ENCODE assay signal across 18 cellular contexts in the genomic region with DNA sequence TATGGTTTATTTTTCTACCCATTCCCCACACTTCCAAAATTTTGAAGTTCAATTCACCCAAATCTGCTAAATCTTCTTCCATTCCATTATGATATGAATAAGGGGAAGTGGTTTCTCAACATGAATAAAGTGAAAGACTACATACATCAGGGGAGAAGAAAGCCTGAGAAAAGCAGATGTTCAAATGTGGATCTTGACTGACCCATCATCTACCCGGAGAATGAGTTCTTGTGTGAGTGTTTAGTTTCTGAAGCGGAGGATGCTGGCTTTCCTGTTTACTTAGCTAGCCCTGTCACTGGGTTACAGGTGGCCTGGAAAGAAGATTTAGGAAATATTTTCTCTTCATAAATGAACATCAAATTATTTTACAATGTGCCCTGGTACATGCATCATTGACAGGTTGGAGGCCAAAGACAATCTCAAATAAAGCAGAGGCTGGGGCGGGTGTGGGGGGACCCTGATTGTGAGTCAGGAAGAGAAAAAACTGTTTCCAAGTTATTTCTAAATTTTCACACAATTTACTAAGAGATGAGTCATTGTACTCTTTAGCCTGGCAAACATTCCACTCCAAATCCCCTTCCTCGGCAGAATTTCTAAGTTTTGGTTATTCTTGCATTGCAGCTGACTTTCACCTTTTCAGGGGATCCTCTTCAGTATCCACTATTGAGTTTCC.
A peak's percentile ranks its signal among the peaks of the same experiment; 100 is the strongest.
DNase-seq lines count a peak whose midpoint lies in the region; ATAC-seq, FAIRE-seq and TF ChIP-seq lines count a peak whose summit lies in the region.
"Had no signal": no experiment of that assay in that cellular context is flagged by ENCODE, and none has a peak within 500 bp of the region (broad histone marks: within the 10 kb centered on the region; RNA-seq: fewer than 3 reads in every experiment).

No MANE protein-coding gene starts in this region.

- intact Hi-C loops in HepG2 (cut with micrococcal nuclease; ENCODE audit: unreplicated experiment) (loop anchor here (5.0 kb wide), 1 partner anchor 390 kb away; no protein-coding TSS in a partner anchor), right lobe of liver (cut with DNase I) (no loop called here)
- intact Hi-C loops in CD8-positive, alpha-beta T cell (cut with DNase I, micrococcal nuclease), result no loop called here

- no peaks in the 10 kb centered on the region for H3K9me3 ChIP-seq in HepG2 (ENCODE audit: low read length)
- no peaks in the 10 kb centered on the region for H3K9me3 ChIP-seq in right lobe of liver
- no peaks in the 10 kb centered on the region for H3K9me3 ChIP-seq in fibroblast of lung (ENCODE audit: control insufficient read depth, insufficient read depth, low read depth, low read length)
- H3K9me3 ChIP-seq in CD8-positive, alpha-beta T cell (ENCODE audit: low read length), result no peaks in the 10 kb centered on the region
- H3K9me3 ChIP-seq: testis had no signal

- no peak for TF ChIP-seq EP300 in HepG2 (IDR thresholded peaks at IDR 0.05; ENCODE audit: low read depth in 2 of 2, low read length in 2 of 2)
- TF ChIP-seq EP300 in HepG2 (CRISPR knock-in tag; IDR thresholded peaks at IDR 0.05; ENCODE audit: borderline replicate concordance), result no peak

- BruUV-seq in HepG2 (replicated peaks; lab: Mats Ljungman, UMichigan), result no TSS peak

- no peaks in the 10 kb centered on the region for H3K27me3 ChIP-seq in HepG2 (ENCODE audit: control insufficient read depth in 1 of 2, insufficient read depth in 2 of 2, low read length in 2 of 2)
- no peaks in the 10 kb centered on the region for H3K27me3 ChIP-seq in right lobe of liver
- H3K27me3 ChIP-seq in fibroblast of lung (ENCODE audit: control insufficient read depth, insufficient read depth, low read length), result no peaks in the 10 kb centered on the region
- H3K27me3 ChIP-seq in CD8-positive, alpha-beta T cell (ENCODE audit: insufficient read depth, low read length), result no peaks in the 10 kb centered on the region
- H3K27me3 ChIP-seq: testis had no signal

- no peak overlapping the region for H3K27ac Mint-ChIP-seq in CD8-positive, alpha-beta T cell

- WGBS in HepG2 (ENCODE audit: low lambda C conversion rate), result 18% methylated on average over 4 of the region's 4 CpGs
- WGBS in right lobe of liver (ENCODE audit: insufficient coverage, low coverage, low lambda C conversion rate, missing lambda C conversion rate), result 57% methylated on average over 4 of the region's 4 CpGs

- H3K9me3 Mint-ChIP-seq in CD8-positive, alpha-beta T cell, result no peaks in the 10 kb centered on the region

- H3K4me2 ChIP-seq in HepG2 (ENCODE audit: low read depth, low read length) (no peak overlapping the region), fibroblast of lung (ENCODE audit: extremely low read depth, insufficient read depth, low read length) (no peak overlapping the region)

- ATAC-seq in HepG2 (peak; percentile 51), right lobe of liver (no peak), GM21447 (IDR thresholded peaks at IDR 0.05; ENCODE audit: unreplicated experiment) (no peak)
- ATAC-seq in CD8-positive, alpha-beta T cell, result no peak

- no peaks in the 10 kb centered on the region for H3K4me1 Mint-ChIP-seq in CD8-positive, alpha-beta T cell (ENCODE audit: low read depth)
- H3K4me1 Mint-ChIP-seq: central memory CD8-positive, alpha-beta T cell had no signal

- H2AFZ ChIP-seq in HepG2 (ENCODE audit: low read length) (no peak overlapping the region), fibroblast of lung (ENCODE audit: low read length) (no peak overlapping the region)

- H3K4me3 ChIP-seq in HepG2 (replicated peaks in 1 of 3; ENCODE audit: insufficient read depth in 1 of 3, low read depth in 2 of 3, low read length in 3 of 3), result no peak overlapping the region
- H3K4me3 ChIP-seq in right lobe of liver, result no peak overlapping the region
- no peak overlapping the region for H3K4me3 ChIP-seq in fibroblast of lung (replicated peaks in 1 of 4; ENCODE audit: control extremely low read depth in 1 of 4, insufficient read depth in 1 of 4, low read depth in 3 of 4, low read length in 4 of 4)
- H3K4me3 ChIP-seq in CD8-positive, alpha-beta T cell (ENCODE audit: low read depth, low read length), result no peak overlapping the region
- H3K4me3 ChIP-seq: lung, testis had no signal

- H3K27ac ChIP-seq in HepG2 (ENCODE audit: extremely low read length, insufficient read depth, low read length) (no peak overlapping the region), right lobe of liver (no peak overlapping the region), fibroblast of lung (ENCODE audit: insufficient read depth, low read length) (no peak overlapping the region)
- H3K27ac ChIP-seq in CD8-positive, alpha-beta T cell (ENCODE audit: low read depth, low read length), result no peak overlapping the region
- H3K27ac ChIP-seq: HL-60, testis had no signal

- TF ChIP-seq RAD21 in HepG2 (CRISPR knock-in tag; IDR thresholded peaks at IDR 0.05), result no peak

- POLR2A ChIA-PET in HepG2 (lab: Yijun Ruan, JAX), result no interaction called here
- POLR2A ChIA-PET in CD8-positive, alpha-beta T cell (lab: Charles Lee), result no interaction called here

- H3K36me3 ChIP-seq in HepG2 (replicated peaks in 1 of 2; ENCODE audit: control insufficient read depth in 1 of 2, insufficient read depth in 2 of 2, low read length in 2 of 2), result no peaks in the 10 kb centered on the region
- H3K36me3 ChIP-seq in right lobe of liver, result no peaks in the 10 kb centered on the region
- H3K36me3 ChIP-seq in fibroblast of lung (ENCODE audit: control insufficient read depth, insufficient read depth, low read length), result no peaks in the 10 kb centered on the region
- H3K36me3 ChIP-seq in CD8-positive, alpha-beta T cell (ENCODE audit: insufficient read depth, low read length), result no peaks in the 10 kb centered on the region

- no peaks in the 10 kb centered on the region for H3K79me2 ChIP-seq in HepG2 (ENCODE audit: insufficient read depth, low read length)
- H3K79me2 ChIP-seq in fibroblast of lung (ENCODE audit: control insufficient read depth, insufficient read depth, low read length), result no peaks in the 10 kb centered on the region

- H3K4me3 Mint-ChIP-seq in CD8-positive, alpha-beta T cell, result no peak overlapping the region
- H3K4me3 Mint-ChIP-seq: central memory CD8-positive, alpha-beta T cell had no signal

- H3K27me3 Mint-ChIP-seq in CD8-positive, alpha-beta T cell (ENCODE audit: low read depth), result no peaks in the 10 kb centered on the region
- H3K27me3 Mint-ChIP-seq: central memory CD8-positive, alpha-beta T cell had no signal

- no peaks in the 10 kb centered on the region for H3K36me3 Mint-ChIP-seq in CD8-positive, alpha-beta T cell

- in situ Hi-C loops in HepG2 (cut with HindIII; ENCODE audit: extremely low pct_ligation_motif_present, low pct_unique_long_range_greater_than_20kb), result no loop called here

- TF ChIP-seq POLR2A in HepG2 (IDR thresholded peaks at IDR 0.05; ENCODE audit: insufficient read depth in 1 of 2, low read depth in 2 of 2, low read length in 2 of 2), result no peak
- TF ChIP-seq POLR2A in right lobe of liver (IDR thresholded peaks at IDR 0.05), result no peak

- FAIRE-seq in HepG2 (lab: Jason Lieb, UNC), result no peak
- FAIRE-seq: D721Med had no signal

- CTCF ChIA-PET in HepG2 (lab: Yijun Ruan, JAX; ENCODE audit: low intra/inter-chr PET ratio, low total read pairs), result no interaction called here
- CTCF ChIA-PET in CD8-positive, alpha-beta T cell (lab: Charles Lee), result no interaction called here

- H4K20me1 ChIP-seq in HepG2 (ENCODE audit: insufficient read depth, low read length) (no peaks in the 10 kb centered on the region), fibroblast of lung (ENCODE audit: control insufficient read depth, extremely low read depth, insufficient read depth, low read length) (no peaks in the 10 kb centered on the region)

- peak; percentile 33 for DNase-seq in HepG2 (ENCODE audit: low spot score)
- no peak for DNase-seq in right lobe of liver
- peak; percentile 18 for DNase-seq in OCI-M1 (lab: John Stamatoyannopoulos, UW)
- peak; percentile 53 to 63 for DNase-seq in fibroblast of lung (ENCODE audit: low read depth in 2 of 2)
- no peak for DNase-seq in CD8-positive, alpha-beta T cell
- DNase-seq in RPMI8226, result no peak
- DNase-seq in T-helper 9 cell, result no peak
- DNase-seq: ACHN; activated CD8-positive, alpha-beta memory T cell treated with anti-CD3 and anti-CD28 coated beads for 24 hours; hypothalamus; NCI-H1417 treated with DMSO at 0.1 percent for 48 hours; SIG-M5; testis had no signal

- H3K9ac ChIP-seq in HepG2 (ENCODE audit: insufficient read depth, low read depth, low read length), result no peak overlapping the region
- no peak overlapping the region for H3K9ac ChIP-seq in fibroblast of lung (ENCODE audit: insufficient read depth, low read length)

- peaks cover 27% of the 10 kb centered on the region for H3K4me1 ChIP-seq in HepG2 (ENCODE audit: insufficient read depth, low read length)
- no peaks in the 10 kb centered on the region for H3K4me1 ChIP-seq in right lobe of liver
- peaks cover 2% of the 10 kb centered on the region for H3K4me1 ChIP-seq in fibroblast of lung (ENCODE audit: control insufficient read depth, extremely low read depth, insufficient read depth, low read length)
- H3K4me1 ChIP-seq in CD8-positive, alpha-beta T cell (ENCODE audit: insufficient read depth, low read length), result no peaks in the 10 kb centered on the region
- H3K4me1 ChIP-seq: testis had no signal

- TF ChIP-seq CTCF in HepG2 (CRISPR knock-in tag; IDR thresholded peaks at IDR 0.05) (no peak), right lobe of liver (IDR thresholded peaks at IDR 0.05) (no peak), fibroblast of lung (conservative IDR thresholded peaks at IDR 0.05 in 1 of 2, IDR thresholded peaks at IDR 0.05 in 1 of 2; ENCODE audit: low read depth in 1 of 2, low read length in 2 of 2) (no peak)
- TF ChIP-seq CTCF in CD8-positive, alpha-beta T cell (IDR thresholded peaks at IDR 0.05), result no peak

TF ChIP-seq in HepG2, 621 proteins besides CTCF, POLR2A, EP300 and RAD21 (continues in another document):
- peak; percentile 71 for TF ChIP-seq FOSL2 (CRISPR knock-in tag; IDR thresholded peaks at IDR 0.05)

Comparison
In these comparisons a context has a peak if more than half of its experiments do, and no peak if none do; other contexts are left out.
1. DNase-seq: peak in HepG2 (single experiment), OCI-M1 (single experiment) and fibroblast of lung (2 of 2); none in right lobe of liver (0 of 3), CD8-positive, alpha-beta T cell (0 of 7), RPMI8226 (single experiment) and T-helper 9 cell (single experiment).